In genomic region chr2:53473236-53473635, GRCh38 we compare ENCODE assay signal across 8 cellular contexts.
DNase-seq lines count a peak whose midpoint lies in the region; ATAC-seq and TF ChIP-seq lines count a peak whose summit lies in the region.

No MANE protein-coding gene starts in this region.

- H3K4me3 ChIP-seq in AG04449 (ENCODE audit: low read depth, low read length) (no peak overlapping the region), epithelial cell of proximal tubule (ENCODE audit: low read depth, low read length) (no peak overlapping the region)

- no peak for ATAC-seq in GM19035 (IDR thresholded peaks at IDR 0.05; ENCODE audit: unreplicated experiment)
- ATAC-seq in GM18867 (IDR thresholded peaks at IDR 0.05; ENCODE audit: unreplicated experiment) = no peak
- no peak for ATAC-seq in HG03159 (IDR thresholded peaks at IDR 0.05; ENCODE audit: unreplicated experiment)

- in situ Hi-C loops in GM13977 (cut with MboI; ENCODE audit: low pct_unique_long_range_greater_than_20kb, low sequenced_read_pairs, unreplicated experiment) = no loop called here

- POLR2A ChIA-PET in AG04449 (lab: Yijun Ruan, JAX) = no interaction called here

- TF ChIP-seq CTCF in AG04449 (IDR thresholded peaks at IDR 0.05; ENCODE audit: insufficient read depth, low read length, missing control alignments) (peak; percentile 2), GM13977 (IDR thresholded peaks at IDR 0.05; ENCODE audit: extremely low read depth, insufficient read depth, missing control alignments) (peak; percentile 30), epithelial cell of proximal tubule (conservative IDR thresholded peaks at IDR 0.05; ENCODE audit: low read depth, low read length) (peak; percentile 36)

- no peak for DNase-seq in AG04449 (ENCODE audit: low read depth, low spot score)
- no peak for DNase-seq in GM13977 (ENCODE audit: low spot score)
- DNase-seq in NCI-H460 (ENCODE audit: extremely low read depth, low read depth) = peak; percentile 30
- no peak for DNase-seq in epithelial cell of proximal tubule (ENCODE audit: low read depth)
- DNase-seq in C1 segment of cervical spinal cord (lab: John Stamatoyannopoulos, UW) = no peak

- CTCF ChIA-PET in AG04449 (lab: Yijun Ruan, JAX) = no interaction called here
